In genomic region chr10:102770108-102770482, GRCh38 we compare ENCODE assay signal across 12 cellular contexts. TPM values are rescaled to one million over a fixed set of nuclear protein-coding genes. Genes with fewer than 3 reads are reported as not detected.
A peak's percentile ranks its signal among the peaks of the same experiment; 100 is the strongest.
DNase-seq lines count a peak whose midpoint lies in the region; ATAC-seq and TF ChIP-seq lines count a peak whose summit lies in the region.
"Had no signal": no experiment of that assay in that cellular context is flagged by ENCODE, and none has a peak within 500 bp of the region (broad histone marks: within the 10 kb centered on the region; RNA-seq: fewer than 3 reads in every experiment).

No MANE protein-coding gene starts in this region.

- no peaks in the 10 kb centered on the region for H3K36me3 ChIP-seq in body of pancreas (replicated peaks in 1 of 2; ENCODE audit: insufficient read depth in 1 of 2, low read depth in 2 of 2)

- DNase-seq in Jurkat, Clone E6-1 (ENCODE audit: low read depth, low spot score) = peak; percentile 52
- DNase-seq in body of pancreas (no peak), GM13977 (ENCODE audit: low spot score) (no peak), dedifferentiated amniotic fluid mesenchymal stem cell (ENCODE audit: extremely low spot score) (no peak)
- DNase-seq in stimulated activated CD4-positive, alpha-beta T cell treated with anti-CD3 and anti-CD28 coated beads, Interleukin-4, amount 100 ng/mL, for 1 hour = no peak
- DNase-seq in activated CD8-positive, alpha-beta memory T cell treated with anti-CD3 and anti-CD28 coated beads, Interleukin-2, amount 10 ng/mL, durations not matched to agents 7 days and 5 days = no peak
- DNase-seq: activated CD4-positive, alpha-beta T cell treated with anti-CD3 and anti-CD28 coated beads for 4 hours; posterior cingulate gyrus; stimulated activated CD4-positive, alpha-beta T cell treated with anti-CD3 and anti-CD28 coated beads, Interleukin-2, amount 100 ng/mL, for 24 hours; SW 1271 had no signal

- CTCF ChIA-PET in activated CD8-positive, alpha-beta memory T cell treated with anti-CD3 and anti-CD28 coated beads, Interleukin-2, amount 10 ng/mL, durations not matched to agents 7 days and 5 days (lab: Charles Lee) = no interaction called here

- no peak for TF ChIP-seq POLR2A in body of pancreas (IDR thresholded peaks at IDR 0.05)

- intact Hi-C loops in body of pancreas (cut with DNase I) = no loop called here

- peaks cover 72% of the 10 kb centered on the region for H3K4me1 Mint-ChIP-seq in nephron
- peaks cover 57% of the 10 kb centered on the region for H3K4me1 Mint-ChIP-seq in activated CD8-positive, alpha-beta memory T cell treated with anti-CD3 and anti-CD28 coated beads, Interleukin-2, amount 10 ng/mL, durations not matched to agents 7 days and 5 days

- in situ Hi-C loops in GM13977 (cut with MboI; ENCODE audit: low pct_unique_long_range_greater_than_20kb, low sequenced_read_pairs, unreplicated experiment) = no loop called here

- peak overlapping the region; percentile 61 to 81 (median 80) for H3K27ac Mint-ChIP-seq in nephron
- H3K27ac Mint-ChIP-seq in activated CD8-positive, alpha-beta memory T cell treated with anti-CD3 and anti-CD28 coated beads, Interleukin-2, amount 10 ng/mL, durations not matched to agents 7 days and 5 days = no peak overlapping the region

- WGBS in body of pancreas, 2 donors = 36 to 44% methylated on average over 3 of the region's 3 CpGs

- no peaks in the 10 kb centered on the region for H3K9me3 Mint-ChIP-seq in nephron
- no peaks in the 10 kb centered on the region for H3K9me3 Mint-ChIP-seq in activated CD8-positive, alpha-beta memory T cell treated with anti-CD3 and anti-CD28 coated beads, Interleukin-2, amount 10 ng/mL, durations not matched to agents 7 days and 5 days (ENCODE audit: low read depth)

- H3K27me3 ChIP-seq in body of pancreas = no peaks in the 10 kb centered on the region

- no peak overlapping the region for H3K4me3 ChIP-seq in Jurkat, Clone E6-1 (ENCODE audit: low read length)
- H3K4me3 ChIP-seq in body of pancreas = no peak overlapping the region

- no peak for ATAC-seq in body of pancreas
- no peak for ATAC-seq in activated CD8-positive, alpha-beta memory T cell treated with anti-CD3 and anti-CD28 coated beads, Interleukin-2, amount 10 ng/mL, durations not matched to agents 7 days and 5 days

- peak overlapping the region; percentile 90 for H3K27ac ChIP-seq in 22Rv1
- H3K27ac ChIP-seq in body of pancreas = peak overlapping the region; percentile 31 to 55 (median 37)

- peaks cover 5% of the 10 kb centered on the region for H3K36me3 Mint-ChIP-seq in nephron (ENCODE audit: low read depth)
- H3K36me3 Mint-ChIP-seq in activated CD8-positive, alpha-beta memory T cell treated with anti-CD3 and anti-CD28 coated beads, Interleukin-2, amount 10 ng/mL, durations not matched to agents 7 days and 5 days = peaks cover 2% of the 10 kb centered on the region

- H3K27me3 Mint-ChIP-seq in nephron (ENCODE audit: low read depth) = no peaks in the 10 kb centered on the region
- H3K27me3 Mint-ChIP-seq in activated CD8-positive, alpha-beta memory T cell treated with anti-CD3 and anti-CD28 coated beads, Interleukin-2, amount 10 ng/mL, durations not matched to agents 7 days and 5 days = no peaks in the 10 kb centered on the region

- H3K4me1 ChIP-seq in body of pancreas = peaks cover 45% of the 10 kb centered on the region

- no peak overlapping the region for H3K4me3 Mint-ChIP-seq in nephron
- no peak overlapping the region for H3K4me3 Mint-ChIP-seq in activated CD8-positive, alpha-beta memory T cell treated with anti-CD3 and anti-CD28 coated beads, Interleukin-2, amount 10 ng/mL, durations not matched to agents 7 days and 5 days

- no peaks in the 10 kb centered on the region for H3K9me3 ChIP-seq in body of pancreas

- TF ChIP-seq CTCF in 22Rv1 (IDR thresholded peaks at IDR 0.05) (no peak), body of pancreas (IDR thresholded peaks at IDR 0.05) (no peak), nephron (IDR thresholded peaks at IDR 0.05; ENCODE audit: unreplicated experiment in 3 of 3) (no peak), GM13977 (IDR thresholded peaks at IDR 0.05; ENCODE audit: extremely low read depth, insufficient read depth, missing control alignments) (no peak)

RNA-seq across cellular contexts. Expression of gene WBP1L, which starts 26.3 kb away (rescaled TPM):
- polyA plus RNA-seq in Jurkat, Clone E6-1 (2012; ENCODE audit: insufficient read depth, insufficient read length) = 11.6 TPM
- total RNA-seq in body of pancreas = 10 to 100 TPM; 30.6 to 55.4 TPM
- 10 to 100 TPM; 23.9 to 24.6 TPM for total RNA-seq in activated CD8-positive, alpha-beta memory T cell treated with anti-CD3 and anti-CD28 coated beads, Interleukin-2, amount 10 ng/mL, durations not matched to agents 7 days and 5 days

RNA-seq across cellular contexts. Expression of gene SFXN2, which starts 55.7 kb away (rescaled TPM):
- polyA plus RNA-seq in Jurkat, Clone E6-1 (2012; ENCODE audit: insufficient read depth, insufficient read length) = 17.7 TPM
- 1 to 10 TPM; 2.1 to 7.3 TPM for total RNA-seq in body of pancreas
- total RNA-seq in activated CD8-positive, alpha-beta memory T cell treated with anti-CD3 and anti-CD28 coated beads, Interleukin-2, amount 10 ng/mL, durations not matched to agents 7 days and 5 days = 10 to 100 TPM; 22.1 to 30.1 TPM

RNA-seq across cellular contexts. Expression of gene ARL3, which starts 55.9 kb away (rescaled TPM):
- 12.0 TPM for polyA plus RNA-seq in Jurkat, Clone E6-1 (2012; ENCODE audit: insufficient read depth, insufficient read length)
- 1 to 10 TPM; 1.8 to 4.0 TPM for total RNA-seq in body of pancreas
- 1 to 10 TPM; 7.2 to 9.7 TPM for total RNA-seq in activated CD8-positive, alpha-beta memory T cell treated with anti-CD3 and anti-CD28 coated beads, Interleukin-2, amount 10 ng/mL, durations not matched to agents 7 days and 5 days
